Comparison of ENCODE assay signal across 1 cellular context in the genomic region with DNA sequence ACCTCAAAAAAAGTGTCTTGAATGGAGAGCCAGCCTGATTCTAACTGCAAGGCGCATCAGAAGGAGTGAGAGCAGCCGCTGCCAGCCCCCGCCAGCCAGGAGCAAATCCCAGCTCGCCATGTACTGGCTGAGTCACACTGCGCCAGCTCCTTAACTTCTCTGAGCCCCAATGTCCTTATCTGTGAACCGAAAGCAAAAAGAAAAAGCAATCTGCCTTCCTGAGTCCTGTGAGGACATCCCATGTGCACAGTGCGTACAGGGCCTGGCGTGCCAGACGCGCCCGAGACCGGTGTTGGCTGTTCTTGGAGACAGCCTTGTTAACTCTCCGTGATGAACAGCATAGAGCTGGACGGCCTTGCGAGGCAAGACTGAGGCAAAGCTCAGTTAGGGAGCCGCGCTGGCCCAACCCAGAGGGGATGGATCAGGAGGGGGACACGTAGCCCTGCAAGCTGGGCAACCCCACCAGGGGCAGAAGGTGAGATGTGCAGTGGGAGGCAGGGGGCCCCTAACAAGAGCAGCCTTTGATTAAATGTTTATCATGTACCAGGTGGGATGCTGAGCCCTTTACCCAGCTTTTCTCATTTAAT.
TF ChIP-seq lines count a peak whose summit lies in the region.

No MANE protein-coding gene starts in this region.

TF ChIP-seq in K562, 482 proteins besides CTCF, POLR2A, EP300 and RAD21 (continued from another document):
- TF ChIP-seq, protein P1, sequence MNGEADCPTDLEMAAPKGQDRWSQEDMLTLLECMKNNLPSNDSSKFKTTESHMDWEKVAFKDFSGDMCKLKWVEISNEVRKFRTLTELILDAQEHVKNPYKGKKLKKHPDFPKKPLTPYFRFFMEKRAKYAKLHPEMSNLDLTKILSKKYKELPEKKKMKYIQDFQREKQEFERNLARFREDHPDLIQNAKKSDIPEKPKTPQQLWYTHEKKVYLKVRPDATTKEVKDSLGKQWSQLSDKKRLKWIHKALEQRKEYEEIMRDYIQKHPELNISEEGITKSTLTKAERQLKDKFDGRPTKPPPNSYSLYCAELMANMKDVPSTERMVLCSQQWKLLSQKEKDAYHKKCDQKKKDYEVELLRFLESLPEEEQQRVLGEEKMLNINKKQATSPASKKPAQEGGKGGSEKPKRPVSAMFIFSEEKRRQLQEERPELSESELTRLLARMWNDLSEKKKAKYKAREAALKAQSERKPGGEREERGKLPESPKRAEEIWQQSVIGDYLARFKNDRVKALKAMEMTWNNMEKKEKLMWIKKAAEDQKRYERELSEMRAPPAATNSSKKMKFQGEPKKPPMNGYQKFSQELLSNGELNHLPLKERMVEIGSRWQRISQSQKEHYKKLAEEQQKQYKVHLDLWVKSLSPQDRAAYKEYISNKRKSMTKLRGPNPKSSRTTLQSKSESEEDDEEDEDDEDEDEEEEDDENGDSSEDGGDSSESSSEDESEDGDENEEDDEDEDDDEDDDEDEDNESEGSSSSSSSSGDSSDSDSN (IDR thresholded peaks at IDR 0.05; ENCODE audit: borderline replicate concordance in 1 of 2, low read depth in 2 of 2, low read length in 2 of 2): no peak
- TF ChIP-seq ZFPM2 (CRISPR knock-in tag; IDR thresholded peaks at IDR 0.05) (0 out of 2 replicates have a peak, but pooled peaks have one; percentile 37), HDAC2 (IDR thresholded peaks at IDR 0.05) (0 out of 2 replicates have a peak, but pooled peaks have one; percentile 29), BCOR (IDR thresholded peaks at IDR 0.05) (peak; percentile 76), SMARCC2 (IDR thresholded peaks at IDR 0.05; ENCODE audit: low read depth) (no peak), KDM1A (IDR thresholded peaks at IDR 0.05) (peak; percentile 45 to 65; a peak in 3 of 4 replicates), POLR2G (IDR thresholded peaks at IDR 0.05; ENCODE audit: low read depth, low read length) (0 out of 2 replicates have a peak, but pooled peaks have one; percentile 20)
- TF ChIP-seq, protein P2, sequence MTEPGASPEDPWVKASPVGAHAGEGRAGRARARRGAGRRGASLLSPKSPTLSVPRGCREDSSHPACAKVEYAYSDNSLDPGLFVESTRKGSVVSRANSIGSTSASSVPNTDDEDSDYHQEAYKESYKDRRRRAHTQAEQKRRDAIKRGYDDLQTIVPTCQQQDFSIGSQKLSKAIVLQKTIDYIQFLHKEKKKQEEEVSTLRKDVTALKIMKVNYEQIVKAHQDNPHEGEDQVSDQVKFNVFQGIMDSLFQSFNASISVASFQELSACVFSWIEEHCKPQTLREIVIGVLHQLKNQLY (CRISPR knock-in tag; conservative IDR thresholded peaks at IDR 0.05): 0 out of 4 replicates have a peak, but pooled peaks of 1 of the 2 experiments have one; percentile 35
- TF ChIP-seq, protein P3, sequence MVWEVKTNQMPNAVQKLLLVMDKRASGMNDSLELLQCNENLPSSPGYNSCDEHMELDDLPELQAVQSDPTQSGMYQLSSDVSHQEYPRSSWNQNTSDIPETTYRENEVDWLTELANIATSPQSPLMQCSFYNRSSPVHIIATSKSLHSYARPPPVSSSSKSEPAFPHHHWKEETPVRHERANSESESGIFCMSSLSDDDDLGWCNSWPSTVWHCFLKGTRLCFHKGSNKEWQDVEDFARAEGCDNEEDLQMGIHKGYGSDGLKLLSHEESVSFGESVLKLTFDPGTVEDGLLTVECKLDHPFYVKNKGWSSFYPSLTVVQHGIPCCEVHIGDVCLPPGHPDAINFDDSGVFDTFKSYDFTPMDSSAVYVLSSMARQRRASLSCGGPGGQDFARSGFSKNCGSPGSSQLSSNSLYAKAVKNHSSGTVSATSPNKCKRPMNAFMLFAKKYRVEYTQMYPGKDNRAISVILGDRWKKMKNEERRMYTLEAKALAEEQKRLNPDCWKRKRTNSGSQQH (CRISPR knock-in tag; IDR thresholded peaks at IDR 0.05): no peak
- TF ChIP-seq, protein P4, sequence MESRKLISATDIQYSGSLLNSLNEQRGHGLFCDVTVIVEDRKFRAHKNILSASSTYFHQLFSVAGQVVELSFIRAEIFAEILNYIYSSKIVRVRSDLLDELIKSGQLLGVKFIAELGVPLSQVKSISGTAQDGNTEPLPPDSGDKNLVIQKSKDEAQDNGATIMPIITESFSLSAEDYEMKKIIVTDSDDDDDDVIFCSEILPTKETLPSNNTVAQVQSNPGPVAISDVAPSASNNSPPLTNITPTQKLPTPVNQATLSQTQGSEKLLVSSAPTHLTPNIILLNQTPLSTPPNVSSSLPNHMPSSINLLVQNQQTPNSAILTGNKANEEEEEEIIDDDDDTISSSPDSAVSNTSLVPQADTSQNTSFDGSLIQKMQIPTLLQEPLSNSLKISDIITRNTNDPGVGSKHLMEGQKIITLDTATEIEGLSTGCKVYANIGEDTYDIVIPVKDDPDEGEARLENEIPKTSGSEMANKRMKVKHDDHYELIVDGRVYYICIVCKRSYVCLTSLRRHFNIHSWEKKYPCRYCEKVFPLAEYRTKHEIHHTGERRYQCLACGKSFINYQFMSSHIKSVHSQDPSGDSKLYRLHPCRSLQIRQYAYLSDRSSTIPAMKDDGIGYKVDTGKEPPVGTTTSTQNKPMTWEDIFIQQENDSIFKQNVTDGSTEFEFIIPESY (CRISPR knock-in tag; IDR thresholded peaks at IDR 0.05): peak; percentile 97
